Comparison of ENCODE assay signal across 10 cellular contexts in genomic region chr13:99046851-99047250, GRCh38.
A peak's percentile ranks its signal among the peaks of the same experiment; 100 is the strongest.
DNase-seq lines count a peak whose midpoint lies in the region; ATAC-seq and TF ChIP-seq lines count a peak whose summit lies in the region.
"Had no signal": no experiment of that assay in that cellular context is flagged by ENCODE, and none has a peak within 500 bp of the region (broad histone marks: within the 10 kb centered on the region; RNA-seq: fewer than 3 reads in every experiment).

No MANE protein-coding gene starts in this region.

- no peak for TF ChIP-seq CTCF in type B pancreatic cell (conservative IDR thresholded peaks at IDR 0.05)

- H3K36me3 Mint-ChIP-seq in activated naive CD4-positive, alpha-beta T cell treated with anti-CD3 and anti-CD28 coated beads, Interleukin-2, amount 10 ng/mL, durations not matched to agents 7 days and 5 days, result peaks cover 38% of the 10 kb centered on the region
- peaks cover 13% of the 10 kb centered on the region for H3K36me3 Mint-ChIP-seq in activated T-helper 1 cell treated with anti-CD3 and anti-CD28 coated beads, Interleukin-12 subunit alpha, Interleukin-12 subunit beta, Interleukin-2, Interleukin-4 antibody, amounts not matched to agents 30 ng/mL and 10 ng/mL and 1 ng/mL, durations not matched to agents 14 hours and 24 hours and 36 hours (ENCODE audit: low read depth)
- no peaks in the 10 kb centered on the region for H3K36me3 Mint-ChIP-seq in type B pancreatic cell
- H3K36me3 Mint-ChIP-seq: WTC11 had no signal

- H3K4me1 Mint-ChIP-seq in activated naive CD4-positive, alpha-beta T cell treated with anti-CD3 and anti-CD28 coated beads, Interleukin-2, amount 10 ng/mL, durations not matched to agents 7 days and 5 days, result peaks cover 100% of the 10 kb centered on the region
- peaks cover 93% of the 10 kb centered on the region for H3K4me1 Mint-ChIP-seq in activated T-helper 1 cell treated with anti-CD3 and anti-CD28 coated beads, Interleukin-12 subunit alpha, Interleukin-12 subunit beta, Interleukin-2, Interleukin-4 antibody, amounts not matched to agents 30 ng/mL and 10 ng/mL and 1 ng/mL, durations not matched to agents 14 hours and 24 hours and 36 hours (ENCODE audit: low read depth)
- peaks cover 19% of the 10 kb centered on the region for H3K4me1 Mint-ChIP-seq in type B pancreatic cell (ENCODE audit: unreplicated experiment)

- peak; percentile 8 for ATAC-seq in left ventricle myocardium superior
- ATAC-seq: WTC11 had no signal

- peak overlapping the region; percentile 98 for H3K27ac Mint-ChIP-seq in activated naive CD4-positive, alpha-beta T cell treated with anti-CD3 and anti-CD28 coated beads, Interleukin-2, amount 10 ng/mL, durations not matched to agents 7 days and 5 days
- peak overlapping the region; percentile 91 for H3K27ac Mint-ChIP-seq in activated T-helper 1 cell treated with anti-CD3 and anti-CD28 coated beads, Interleukin-12 subunit alpha, Interleukin-12 subunit beta, Interleukin-2, Interleukin-4 antibody, amounts not matched to agents 30 ng/mL and 10 ng/mL and 1 ng/mL, durations not matched to agents 14 hours and 24 hours and 36 hours
- H3K27ac Mint-ChIP-seq in type B pancreatic cell, result peak overlapping the region; percentile 96

- CTCF ChIA-PET in activated naive CD4-positive, alpha-beta T cell treated with anti-CD3 and anti-CD28 coated beads, Interleukin-2, amount 10 ng/mL, durations not matched to agents 7 days and 5 days (lab: Charles Lee), result interaction anchor here (0.7 to 2.3 kb wide), 3 partner anchors 13 to 40 kb away, joined by 3 to 8 read pairs (median 3); no protein-coding TSS in a partner anchor

- H3K27me3 Mint-ChIP-seq in activated naive CD4-positive, alpha-beta T cell treated with anti-CD3 and anti-CD28 coated beads, Interleukin-2, amount 10 ng/mL, durations not matched to agents 7 days and 5 days, result no peaks in the 10 kb centered on the region
- H3K27me3 Mint-ChIP-seq in activated T-helper 1 cell treated with anti-CD3 and anti-CD28 coated beads, Interleukin-12 subunit alpha, Interleukin-12 subunit beta, Interleukin-2, Interleukin-4 antibody, amounts not matched to agents 30 ng/mL and 10 ng/mL and 1 ng/mL, durations not matched to agents 14 hours and 24 hours and 36 hours (ENCODE audit: insufficient read depth), result no peaks in the 10 kb centered on the region
- H3K27me3 Mint-ChIP-seq in type B pancreatic cell, result no peaks in the 10 kb centered on the region

- H3K4me3 Mint-ChIP-seq in activated naive CD4-positive, alpha-beta T cell treated with anti-CD3 and anti-CD28 coated beads, Interleukin-2, amount 10 ng/mL, durations not matched to agents 7 days and 5 days, result peak overlapping the region; percentile 63
- H3K4me3 Mint-ChIP-seq in activated T-helper 1 cell treated with anti-CD3 and anti-CD28 coated beads, Interleukin-12 subunit alpha, Interleukin-12 subunit beta, Interleukin-2, Interleukin-4 antibody, amounts not matched to agents 30 ng/mL and 10 ng/mL and 1 ng/mL, durations not matched to agents 14 hours and 24 hours and 36 hours, result peak overlapping the region; percentile 68
- H3K4me3 Mint-ChIP-seq in type B pancreatic cell, result peak overlapping the region; percentile 50
- H3K4me3 Mint-ChIP-seq: WTC11 had no signal

- DNase-seq in activated naive CD4-positive, alpha-beta T cell treated with anti-CD3 and anti-CD28 coated beads, Interleukin-2, amount 10 ng/mL, durations not matched to agents 7 days and 5 days, result no peak
- DNase-seq in activated naive CD4-positive, alpha-beta T cell treated with anti-CD3 and anti-CD28 coated beads, Interleukin-2, amount 50 U/mL, for 16 hours, result no peak
- DNase-seq in activated T-helper 1 cell treated with anti-CD3 and anti-CD28 coated beads, Interleukin-12 subunit alpha, Interleukin-12 subunit beta, Interleukin-2, Interleukin-4 antibody, amounts not matched to agents 30 ng/mL and 10 ng/mL and 1 ng/mL, durations not matched to agents 14 hours and 24 hours and 36 hours (ENCODE audit: low spot score), result no peak
- DNase-seq in left ventricle myocardium superior (no peak), type B pancreatic cell (ENCODE audit: extremely low spot score, unreplicated experiment) (no peak), GM19240 (ENCODE audit: insufficient read length, low spot score) (no peak), COLO829 (ENCODE audit: low spot score) (no peak)
- DNase-seq in activated effector memory CD4-positive, alpha-beta T cell treated with Interleukin-2 at 50 U/mL for 16 hours, result no peak
- DNase-seq: SHP77 had no signal

- H3K9me3 Mint-ChIP-seq in activated naive CD4-positive, alpha-beta T cell treated with anti-CD3 and anti-CD28 coated beads, Interleukin-2, amount 10 ng/mL, durations not matched to agents 7 days and 5 days, result no peaks in the 10 kb centered on the region
- no peaks in the 10 kb centered on the region for H3K9me3 Mint-ChIP-seq in activated T-helper 1 cell treated with anti-CD3 and anti-CD28 coated beads, Interleukin-12 subunit alpha, Interleukin-12 subunit beta, Interleukin-2, Interleukin-4 antibody, amounts not matched to agents 30 ng/mL and 10 ng/mL and 1 ng/mL, durations not matched to agents 14 hours and 24 hours and 36 hours
- H3K9me3 Mint-ChIP-seq in type B pancreatic cell, result no peaks in the 10 kb centered on the region
- H3K9me3 Mint-ChIP-seq: WTC11 had no signal

- intact Hi-C loops in activated T-helper 1 cell treated with anti-CD3 and anti-CD28 coated beads, Interleukin-12 subunit alpha, Interleukin-12 subunit beta, Interleukin-2, Interleukin-4 antibody, amounts not matched to agents 30 ng/mL and 10 ng/mL and 1 ng/mL, durations not matched to agents 14 hours and 24 hours and 36 hours (cut with micrococcal nuclease), result loop anchor here (1.0 to 2.0 kb wide), 4 partner anchors 20 to 386 kb away; no protein-coding TSS in a partner anchor
- intact Hi-C loops in left ventricle myocardium superior (cut with micrococcal nuclease), result no loop called here
